Comparison of ENCODE assay signal across 19 cellular contexts in genomic region chr14:22740020-22740419, GRCh38. TPM values are rescaled to one million over a fixed set of nuclear protein-coding genes. Genes with fewer than 3 reads are reported as not detected.
DNase-seq lines count a peak whose midpoint lies in the region; FAIRE-seq and TF ChIP-seq lines count a peak whose summit lies in the region.
"Had no signal": no experiment of that assay in that cellular context is flagged by ENCODE, and none has a peak within 500 bp of the region (broad histone marks: within the 10 kb centered on the region; RNA-seq: fewer than 3 reads in every experiment).

No MANE protein-coding gene starts in this region.

- no peak overlapping the region for H4K91ac ChIP-seq in trophoblast cell (ENCODE audit: low read depth, low read length)

- peak overlapping the region; percentile 75 for H2BK12ac ChIP-seq in trophoblast cell (ENCODE audit: low read length)

- no peak overlapping the region for H3K23ac ChIP-seq in trophoblast cell (ENCODE audit: low read length)

- no peak overlapping the region for H3K4me3 Mint-ChIP-seq in activated T-helper 1 cell treated with anti-CD3 and anti-CD28 coated beads, Interleukin-12 subunit alpha, Interleukin-12 subunit beta, Interleukin-2, Interleukin-4 antibody, amounts not matched to agents 30 ng/mL and 10 ng/mL and 1 ng/mL, durations not matched to agents 14 hours and 24 hours and 36 hours
- H3K4me3 Mint-ChIP-seq in endothelial cell (ENCODE audit: unreplicated experiment) = no peak overlapping the region
- H3K4me3 Mint-ChIP-seq: B cell; CD8-positive, alpha-beta T cell; H9 had no signal

- H2AFZ ChIP-seq in trophoblast cell (ENCODE audit: insufficient read depth, low read length, poor library complexity) = no peak overlapping the region

- peaks cover 6% of the 10 kb centered on the region for H3K36me3 Mint-ChIP-seq in activated T-helper 1 cell treated with anti-CD3 and anti-CD28 coated beads, Interleukin-12 subunit alpha, Interleukin-12 subunit beta, Interleukin-2, Interleukin-4 antibody, amounts not matched to agents 30 ng/mL and 10 ng/mL and 1 ng/mL, durations not matched to agents 14 hours and 24 hours and 36 hours (ENCODE audit: low read depth)
- H3K36me3 Mint-ChIP-seq in endothelial cell (ENCODE audit: low read depth, unreplicated experiment) = peaks cover 4% of the 10 kb centered on the region
- H3K36me3 Mint-ChIP-seq: CD8-positive, alpha-beta T cell had no signal

- no peak overlapping the region for H3K4me3 ChIP-seq in trophoblast cell (ENCODE audit: low read depth, low read length)
- H3K4me3 ChIP-seq in ovary = no peak overlapping the region
- H3K4me3 ChIP-seq: BLaER1 treated with 17β-estradiol and CSF1 and Interleukin-3, amounts not matched to agents 10 nM and 100 nM had no signal

- no peaks in the 10 kb centered on the region for H3K79me2 ChIP-seq in trophoblast cell (ENCODE audit: control insufficient read depth, insufficient read depth, low read length, poor library complexity)

- no peak overlapping the region for H2AK5ac ChIP-seq in trophoblast cell (ENCODE audit: low read length)

- H3K18ac ChIP-seq in trophoblast cell (ENCODE audit: low read length) = no peak overlapping the region

- H3K79me1 ChIP-seq in trophoblast cell (ENCODE audit: low read length) = peaks cover 2% of the 10 kb centered on the region

- H3K9me3 ChIP-seq in trophoblast cell (ENCODE audit: insufficient read depth, low read depth, low read length) = no peaks in the 10 kb centered on the region
- H3K9me3 ChIP-seq in ovary = no peaks in the 10 kb centered on the region

- H3K27me3 Mint-ChIP-seq in activated T-helper 1 cell treated with anti-CD3 and anti-CD28 coated beads, Interleukin-12 subunit alpha, Interleukin-12 subunit beta, Interleukin-2, Interleukin-4 antibody, amounts not matched to agents 30 ng/mL and 10 ng/mL and 1 ng/mL, durations not matched to agents 14 hours and 24 hours and 36 hours (ENCODE audit: insufficient read depth) = peaks cover 5% of the 10 kb centered on the region
- peaks cover 3% of the 10 kb centered on the region for H3K27me3 Mint-ChIP-seq in endothelial cell (ENCODE audit: unreplicated experiment)

- no peak overlapping the region for H3K4me2 ChIP-seq in trophoblast cell (ENCODE audit: low read length)
- H3K4me2 ChIP-seq: BLaER1 treated with 17β-estradiol and CSF1 and Interleukin-3, amounts not matched to agents 10 nM and 100 nM had no signal

- peak overlapping the region; percentile 10 for H3K27ac Mint-ChIP-seq in activated T-helper 1 cell treated with anti-CD3 and anti-CD28 coated beads, Interleukin-12 subunit alpha, Interleukin-12 subunit beta, Interleukin-2, Interleukin-4 antibody, amounts not matched to agents 30 ng/mL and 10 ng/mL and 1 ng/mL, durations not matched to agents 14 hours and 24 hours and 36 hours
- H3K27ac Mint-ChIP-seq in endothelial cell (ENCODE audit: unreplicated experiment) = peak overlapping the region; percentile 97
- H3K27ac Mint-ChIP-seq: B cell; CD8-positive, alpha-beta T cell; H9 had no signal

- H3K9ac ChIP-seq in trophoblast cell (ENCODE audit: low read length) = no peak overlapping the region
- H3K9ac ChIP-seq: BLaER1 treated with 17β-estradiol and CSF1 and Interleukin-3, amounts not matched to agents 10 nM and 100 nM had no signal

- no peaks in the 10 kb centered on the region for H3K27me3 ChIP-seq in trophoblast cell (ENCODE audit: insufficient read depth, low read length)
- no peaks in the 10 kb centered on the region for H3K27me3 ChIP-seq in ovary
- H3K27me3 ChIP-seq: BLaER1 treated with 17β-estradiol and CSF1 and Interleukin-3, amounts not matched to agents 10 nM and 100 nM had no signal

- no CpG with 5 or more reads among the region's 3 CpGs for WGBS in trophoblast cell (ENCODE audit: extremely low coverage, insufficient coverage, insufficient read length)
- WGBS in ovary, 3 donors = 77 to 79% (median 77%) methylated on average over 3 of the region's 3 CpGs

- H3K4me1 ChIP-seq in trophoblast cell (ENCODE audit: control insufficient read depth in 1 of 2, insufficient read depth in 2 of 2, low read length in 2 of 2) (peaks cover 0 to 7% of the 10 kb centered on the region in 2 experiments), ovary (ENCODE audit: insufficient read depth) (no peaks in the 10 kb centered on the region)
- H3K4me1 ChIP-seq: BLaER1 treated with 17β-estradiol and CSF1 and Interleukin-3, amounts not matched to agents 10 nM and 100 nM had no signal

- peaks cover 5% of the 10 kb centered on the region for H3K9me3 Mint-ChIP-seq in activated T-helper 1 cell treated with anti-CD3 and anti-CD28 coated beads, Interleukin-12 subunit alpha, Interleukin-12 subunit beta, Interleukin-2, Interleukin-4 antibody, amounts not matched to agents 30 ng/mL and 10 ng/mL and 1 ng/mL, durations not matched to agents 14 hours and 24 hours and 36 hours
- peaks cover 5% of the 10 kb centered on the region for H3K9me3 Mint-ChIP-seq in endothelial cell (ENCODE audit: unreplicated experiment)
- H3K9me3 Mint-ChIP-seq: CD8-positive, alpha-beta T cell had no signal

- no peak overlapping the region for H3K4ac ChIP-seq in trophoblast cell (ENCODE audit: low read depth, low read length)

- H4K12ac ChIP-seq in trophoblast cell (ENCODE audit: low read depth, low read length) = no peak overlapping the region

- TF ChIP-seq CTCF in endothelial cell (IDR thresholded peaks at IDR 0.05; ENCODE audit: unreplicated experiment) (no peak), ovary (IDR thresholded peaks at IDR 0.05) (no peak)

- peaks cover 27% of the 10 kb centered on the region for H3K4me1 Mint-ChIP-seq in activated T-helper 1 cell treated with anti-CD3 and anti-CD28 coated beads, Interleukin-12 subunit alpha, Interleukin-12 subunit beta, Interleukin-2, Interleukin-4 antibody, amounts not matched to agents 30 ng/mL and 10 ng/mL and 1 ng/mL, durations not matched to agents 14 hours and 24 hours and 36 hours (ENCODE audit: low read depth)
- peaks cover 25% of the 10 kb centered on the region for H3K4me1 Mint-ChIP-seq in endothelial cell (ENCODE audit: unreplicated experiment)
- H3K4me1 Mint-ChIP-seq: H9 had no signal

- H2BK120ac ChIP-seq in trophoblast cell (ENCODE audit: insufficient read depth, low read length, poor library complexity) = peak overlapping the region; percentile 59

- no peak overlapping the region for H3K27ac ChIP-seq in trophoblast cell (ENCODE audit: low read depth, low read length)
- no peak overlapping the region for H3K27ac ChIP-seq in ovary
- H3K27ac ChIP-seq: BLaER1 treated with 17β-estradiol and CSF1 and Interleukin-3, amounts not matched to agents 10 nM and 100 nM had no signal

- H2BK5ac ChIP-seq in trophoblast cell (ENCODE audit: low read depth, low read length, poor library complexity) = no peak overlapping the region

- H3K14ac ChIP-seq in trophoblast cell (ENCODE audit: low read length) = no peak overlapping the region

- no peak for TF ChIP-seq EP300 in ovary (IDR thresholded peaks at IDR 0.05)

- intact Hi-C loops in activated T-helper 1 cell treated with anti-CD3 and anti-CD28 coated beads, Interleukin-12 subunit alpha, Interleukin-12 subunit beta, Interleukin-2, Interleukin-4 antibody, amounts not matched to agents 30 ng/mL and 10 ng/mL and 1 ng/mL, durations not matched to agents 14 hours and 24 hours and 36 hours (cut with micrococcal nuclease) = no loop called here
- intact Hi-C loops in ovary (cut with DNase I) = no loop called here

- no peak for FAIRE-seq in GM12891 (lab: Jason Lieb, UNC)
- FAIRE-seq: GM19239, H1, HepG2, HTR-8/SVneo had no signal

- DNase-seq in GM12891 (ENCODE audit: insufficient read length, low spot score) (no peak), endothelial cell (ENCODE audit: low spot score) (no peak), trophoblast cell (no peak), ovary (no peak), middle frontal gyrus (ENCODE audit: extremely low spot score, low spot score) (no peak), Ammon's horn (ENCODE audit: low spot score) (no peak)
- no peak for DNase-seq in activated T-helper 1 cell treated with anti-CD3 and anti-CD28 coated beads, Interleukin-12 subunit alpha, Interleukin-12 subunit beta, Interleukin-2, Interleukin-4 antibody, amounts not matched to agents 30 ng/mL and 10 ng/mL and 1 ng/mL, durations not matched to agents 14 hours and 24 hours and 36 hours (ENCODE audit: low spot score)
- DNase-seq: 8988T; Calu3; CD8-positive, alpha-beta T cell; DMS79 treated with DMSO at 0.1 percent for 48 hours; GF-D8; H9 had no signal

- no peak for TF ChIP-seq POLR2A in GM12891 (IDR thresholded peaks at IDR 0.05; ENCODE audit: low read depth, low read length)
- TF ChIP-seq POLR2A in ovary (IDR thresholded peaks at IDR 0.05) = no peak

- H3K36me3 ChIP-seq in trophoblast cell (ENCODE audit: control insufficient read depth in 1 of 2, insufficient read depth in 2 of 2, low read length in 2 of 2) (no peaks in the 10 kb centered on the region), ovary (no peaks in the 10 kb centered on the region)
- H3K36me3 ChIP-seq: BLaER1 treated with 17β-estradiol and CSF1 and Interleukin-3, amounts not matched to agents 10 nM and 100 nM had no signal

- H4K8ac ChIP-seq in trophoblast cell (ENCODE audit: low read depth, low read length) = no peak overlapping the region

TF ChIP-seq in GM12891, 5 proteins besides CTCF, POLR2A, EP300 and RAD21:
- TF ChIP-seq PAX5 (IDR thresholded peaks at IDR 0.05; ENCODE audit: insufficient read depth, low read length, severe bottlenecking) (no peak), SPI1 (IDR thresholded peaks at IDR 0.05; ENCODE audit: low read depth, low read length) (peak; percentile 49; the same call in 1 of the 2 replicates)
TF ChIP-seq in GM12891: peak in this region for 1.

RNA-seq across cellular contexts. Expression of gene OXA1L, which starts 26.5 kb away (rescaled TPM):
- polyA plus RNA-seq in GM12891 (2012; ENCODE audit: low read depth, missing spikeins) = 213 TPM
- 125 and 127 TPM in 2 replicates for total RNA-seq in activated T-helper 1 cell treated with anti-CD3 and anti-CD28 coated beads, Interleukin-12 subunit alpha, Interleukin-12 subunit beta, Interleukin-2, Interleukin-4 antibody, amounts not matched to agents 30 ng/mL and 10 ng/mL and 1 ng/mL, durations not matched to agents 14 hours and 24 hours and 36 hours
- total RNA-seq in endothelial cell (ENCODE audit: unreplicated experiment) (168 TPM), ovary (10 to 100 TPM; 52.7 to 99.3 (median 83.8) TPM)
- polyA plus RNA-seq in trophoblast cell (2013) = 77.7 and 78.2 TPM in 2 replicates
- polyA plus RNA-seq in ovary = 100 to 1,000 TPM in 1 of 2 donors, 10 to 100 TPM in 1; 96.9 to 199 TPM
